24 cellular contexts compared by ENCODE assay signal in genomic region chr16:78884199-78884598, GRCh38.
"Had no signal": no experiment of that assay in that cellular context is flagged by ENCODE, and none has a peak within 500 bp of the region (broad histone marks: within the 10 kb centered on the region; RNA-seq: fewer than 3 reads in every experiment).

No MANE protein-coding gene starts in this region.

- DNase-seq: activated CD4-positive, alpha-beta T cell treated with anti-CD3 and anti-CD28 coated beads for 48 hours; activated CD8-positive, alpha-beta memory T cell treated with anti-CD3 and anti-CD28 coated beads, Interleukin-2, amount 50 U/mL, for 4 hours; activated gamma-delta T cell; activated naive CD4-positive, alpha-beta T cell treated with Interleukin-2 at 50 U/mL for 16 hours; activated naive CD8-positive, alpha-beta T cell treated with anti-CD3 and anti-CD28 coated beads, Interleukin-2, amount 10 ng/mL, durations not matched to agents 7 days and 5 days; activated T-cell treated with anti-CD3 and anti-CD28 coated beads, Interleukin-2, amount 50 U/mL, for 48 hours; anterior cingulate cortex; central memory CD4-positive, alpha-beta T cell; Karpas-422; KBM-7; NCI-H1105; NCI-H1417 treated with DMSO at 0.1 percent for 48 hours; NCI-H2029; NCI-H345; NCI-H524 treated with DMSO at 0.1 percent for 48 hours; SHP77; SJCRH30; T1000 had no signal

- H3K36me3 Mint-ChIP-seq: activated naive CD4-positive, alpha-beta T cell treated with anti-CD3 and anti-CD28 coated beads, Interleukin-2, amount 50 U/mL, for 24 hours; brain had no signal

- H3K27ac ChIP-seq: SJCRH30, SK-N-MC had no signal

- H3K4me1 Mint-ChIP-seq: activated naive CD4-positive, alpha-beta T cell treated with anti-CD3 and anti-CD28 coated beads, Interleukin-2, amount 50 U/mL, for 24 hours; activated naive CD8-positive, alpha-beta T cell treated with anti-CD3 and anti-CD28 coated beads, Interleukin-2, amount 10 ng/mL, durations not matched to agents 7 days and 5 days had no signal

- ATAC-seq: Panc1 had no signal

- H3K27me3 Mint-ChIP-seq: activated naive CD4-positive, alpha-beta T cell treated with anti-CD3 and anti-CD28 coated beads, Interleukin-2, amount 50 U/mL, for 24 hours; IgD-negative memory B cell had no signal

- H3K9me3 Mint-ChIP-seq: activated naive CD4-positive, alpha-beta T cell treated with anti-CD3 and anti-CD28 coated beads, Interleukin-2, amount 50 U/mL, for 24 hours; activated T-helper 2 cell treated with anti-CD3 and anti-CD28 coated beads, Interferon-gamma antibody, Interleukin-2, Interleukin-4, amounts not matched to agents 10 μg/mL and 5 μg/mL and 100 μg/mL, durations not matched to agents 14 hours and 24 hours and 36 hours; brain; IgD-negative memory B cell had no signal

- H3K4me3 Mint-ChIP-seq: activated naive CD4-positive, alpha-beta T cell treated with anti-CD3 and anti-CD28 coated beads, Interleukin-2, amount 50 U/mL, for 24 hours; activated naive CD8-positive, alpha-beta T cell treated with anti-CD3 and anti-CD28 coated beads, Interleukin-2, amount 10 ng/mL, durations not matched to agents 7 days and 5 days; brain; IgD-negative memory B cell had no signal

- H3K27ac Mint-ChIP-seq: activated naive CD4-positive, alpha-beta T cell treated with anti-CD3 and anti-CD28 coated beads, Interleukin-2, amount 50 U/mL, for 24 hours; activated naive CD8-positive, alpha-beta T cell treated with anti-CD3 and anti-CD28 coated beads, Interleukin-2, amount 10 ng/mL, durations not matched to agents 7 days and 5 days; activated T-helper 2 cell treated with anti-CD3 and anti-CD28 coated beads, Interferon-gamma antibody, Interleukin-2, Interleukin-4, amounts not matched to agents 10 μg/mL and 5 μg/mL and 100 μg/mL, durations not matched to agents 14 hours and 24 hours and 36 hours; brain; IgD-negative memory B cell had no signal
